In the genomic region with DNA sequence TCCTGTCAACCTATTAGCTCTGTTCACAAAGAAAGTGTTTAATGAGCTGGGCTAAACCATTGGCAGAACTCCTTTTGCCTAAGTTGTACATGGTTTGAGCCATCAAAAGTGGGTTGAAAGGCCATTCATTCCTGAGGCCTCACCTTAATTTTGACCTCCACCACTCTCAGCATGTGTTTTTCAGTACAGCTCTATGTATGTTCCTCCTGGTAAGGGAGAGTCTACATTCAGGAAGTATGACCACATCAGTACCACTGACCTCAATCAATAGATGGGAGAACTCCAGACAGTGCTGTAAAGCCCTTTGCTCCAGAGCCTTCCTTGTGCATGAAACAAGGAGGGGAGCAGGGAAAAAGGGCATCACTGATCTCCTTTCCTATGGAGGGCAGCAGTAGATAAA, we compare ENCODE assay signal across 31 cellular contexts.
"Had no signal": no experiment of that assay in that cellular context is flagged by ENCODE, and none has a peak within 500 bp of the region (broad histone marks: within the 10 kb centered on the region; RNA-seq: fewer than 3 reads in every experiment).

No MANE protein-coding gene starts in this region.

- H3K27me3 ChIP-seq: body of pancreas, gastrocnemius medialis, pancreas, uterus had no signal

- H3K9me3 Mint-ChIP-seq: activated T-cell treated with anti-CD3 and anti-CD28 coated beads, Interleukin-2, amount 50 U/mL, for 72 hours; effector memory CD8-positive, alpha-beta T cell; nephron progenitor cell; stimulated activated effector memory CD8-positive, alpha-beta T cell treated with anti-CD3 and anti-CD28 coated beads, Interleukin-12 subunit alpha, Interleukin-12 subunit beta, amount 100 ng/mL, for 72 hours; stimulated activated naive CD8-positive, alpha-beta T cell treated with anti-CD3 and anti-CD28 coated beads, Interleukin-15, Interleukin-2, amounts not matched to agents 100 ng/mL and 50 ng/mL, for 24 hours had no signal

- H3K4me1 Mint-ChIP-seq: activated CD4-positive, alpha-beta T cell treated with anti-CD3 and anti-CD28 coated beads for 36 hours; activated CD8-positive, alpha-beta memory T cell treated with anti-CD3 and anti-CD28 coated beads, Interleukin-2, amount 10 ng/mL, durations not matched to agents 7 days and 5 days; nephron progenitor cell; stimulated activated effector memory CD8-positive, alpha-beta T cell treated with anti-CD3 and anti-CD28 coated beads, Interleukin-12 subunit alpha, Interleukin-12 subunit beta, amount 100 ng/mL, for 72 hours had no signal

- H3K4me3 Mint-ChIP-seq: activated CD4-positive, alpha-beta T cell treated with anti-CD3 and anti-CD28 coated beads for 36 hours; activated CD8-positive, alpha-beta memory T cell treated with anti-CD3 and anti-CD28 coated beads, Interleukin-2, amount 10 ng/mL, durations not matched to agents 7 days and 5 days; activated CD8-positive, alpha-beta T cell treated with anti-CD3 and anti-CD28 coated beads, Interleukin-2, amount 10 ng/mL, durations not matched to agents 7 days and 5 days; activated naive CD8-positive, alpha-beta T cell; activated T-cell treated with anti-CD3 and anti-CD28 coated beads, Interleukin-2, amount 50 U/mL, for 72 hours; effector memory CD8-positive, alpha-beta T cell; nephron progenitor cell; stimulated activated effector memory CD8-positive, alpha-beta T cell treated with anti-CD3 and anti-CD28 coated beads, Interleukin-12 subunit alpha, Interleukin-12 subunit beta, amount 100 ng/mL, for 72 hours; stimulated activated naive CD8-positive, alpha-beta T cell treated with anti-CD3 and anti-CD28 coated beads, Interleukin-15, Interleukin-2, amounts not matched to agents 100 ng/mL and 50 ng/mL, for 24 hours had no signal

- H3K4me1 ChIP-seq: body of pancreas, gastrocnemius medialis, pancreas, prostate gland, uterus had no signal

- H3K4me3 ChIP-seq: body of pancreas, gastrocnemius medialis, left ventricle myocardium inferior, lung, pancreas, prostate gland, skin epidermis, thoracic aorta, uterus had no signal

- ATAC-seq: activated CD4-positive, alpha-beta T cell treated with anti-CD3 and anti-CD28 coated beads for 36 hours; activated CD8-positive, alpha-beta memory T cell treated with anti-CD3 and anti-CD28 coated beads, Interleukin-2, amount 10 ng/mL, durations not matched to agents 7 days and 5 days; activated CD8-positive, alpha-beta T cell treated with anti-CD3 and anti-CD28 coated beads, Interleukin-2, amount 10 ng/mL, durations not matched to agents 7 days and 5 days; activated T-cell treated with anti-CD3 and anti-CD28 coated beads, Interleukin-2, amount 50 U/mL, for 72 hours; body of pancreas; effector memory CD8-positive, alpha-beta T cell; gastrocnemius medialis; pancreas; sciatic nerve; stimulated activated effector memory CD8-positive, alpha-beta T cell treated with anti-CD3 and anti-CD28 coated beads, Interleukin-12 subunit alpha, Interleukin-12 subunit beta, amount 100 ng/mL, for 72 hours had no signal

- H3K27me3 Mint-ChIP-seq: activated naive CD8-positive, alpha-beta T cell had no signal

- H3K36me3 Mint-ChIP-seq: activated CD8-positive, alpha-beta memory T cell treated with anti-CD3 and anti-CD28 coated beads, Interleukin-2, amount 10 ng/mL, durations not matched to agents 7 days and 5 days; activated naive CD8-positive, alpha-beta T cell; stimulated activated effector memory CD8-positive, alpha-beta T cell treated with anti-CD3 and anti-CD28 coated beads, Interleukin-12 subunit alpha, Interleukin-12 subunit beta, amount 100 ng/mL, for 72 hours had no signal

- H3K36me3 ChIP-seq: gastrocnemius medialis, left ventricle myocardium inferior, pancreas, prostate gland, thoracic aorta, uterus had no signal

- FAIRE-seq: pancreas had no signal

- H3K27ac ChIP-seq: body of pancreas, gastrocnemius medialis, left ventricle myocardium inferior, pancreas, prostate gland, skin epidermis, thoracic aorta, uterus had no signal

- H3K9me3 ChIP-seq: body of pancreas, gastrocnemius medialis, left ventricle myocardium inferior, pancreas, prostate gland, thoracic aorta, uterus had no signal

- H3K27ac Mint-ChIP-seq: activated CD4-positive, alpha-beta T cell treated with anti-CD3 and anti-CD28 coated beads for 36 hours; activated CD8-positive, alpha-beta memory T cell treated with anti-CD3 and anti-CD28 coated beads, Interleukin-2, amount 10 ng/mL, durations not matched to agents 7 days and 5 days; activated CD8-positive, alpha-beta T cell treated with anti-CD3 and anti-CD28 coated beads, Interleukin-2, amount 10 ng/mL, durations not matched to agents 7 days and 5 days; activated naive CD8-positive, alpha-beta T cell; activated T-cell treated with anti-CD3 and anti-CD28 coated beads, Interleukin-2, amount 50 U/mL, for 72 hours; effector memory CD8-positive, alpha-beta T cell; nephron progenitor cell; stimulated activated effector memory CD8-positive, alpha-beta T cell treated with anti-CD3 and anti-CD28 coated beads, Interleukin-12 subunit alpha, Interleukin-12 subunit beta, amount 100 ng/mL, for 72 hours; stimulated activated naive CD8-positive, alpha-beta T cell treated with anti-CD3 and anti-CD28 coated beads, Interleukin-15, Interleukin-2, amounts not matched to agents 100 ng/mL and 50 ng/mL, for 24 hours had no signal

- DNase-seq: activated CD4-positive, alpha-beta T cell treated with anti-CD3 and anti-CD28 coated beads for 36 hours; activated CD4-positive, CD25-positive, alpha-beta regulatory T cell; activated CD8-positive, alpha-beta memory T cell treated with anti-CD3 and anti-CD28 coated beads, Interleukin-2, amount 10 ng/mL, durations not matched to agents 7 days and 5 days; activated CD8-positive, alpha-beta T cell treated with anti-CD3 and anti-CD28 coated beads, Interleukin-2, amount 10 ng/mL, durations not matched to agents 7 days and 5 days; activated naive CD4-positive, alpha-beta T cell treated with Interleukin-2 at 50 U/mL for 16 hours; activated T-cell treated with anti-CD3 and anti-CD28 coated beads, Interleukin-2, amount 50 U/mL, for 72 hours; anterior cingulate cortex; body of pancreas; cortex of kidney; effector memory CD8-positive, alpha-beta T cell; erythroblast; gastrocnemius medialis; glutamatergic neuron; islet precursor cell; left ventricle myocardium inferior; nephron progenitor cell; pancreas; retina; stimulated activated CD4-positive, alpha-beta T cell treated with anti-CD3 and anti-CD28 coated beads, Interleukin-12 subunit alpha, Interleukin-12 subunit beta, amount 100 ng/mL, for 4 hours; stimulated activated CD4-positive, alpha-beta T cell treated with anti-CD3 and anti-CD28 coated beads, Interleukin-4, amount 100 ng/mL, for 1 hour; T-helper 2 cell; trophoblast cell; uterus had no signal
